In the genomic region with DNA sequence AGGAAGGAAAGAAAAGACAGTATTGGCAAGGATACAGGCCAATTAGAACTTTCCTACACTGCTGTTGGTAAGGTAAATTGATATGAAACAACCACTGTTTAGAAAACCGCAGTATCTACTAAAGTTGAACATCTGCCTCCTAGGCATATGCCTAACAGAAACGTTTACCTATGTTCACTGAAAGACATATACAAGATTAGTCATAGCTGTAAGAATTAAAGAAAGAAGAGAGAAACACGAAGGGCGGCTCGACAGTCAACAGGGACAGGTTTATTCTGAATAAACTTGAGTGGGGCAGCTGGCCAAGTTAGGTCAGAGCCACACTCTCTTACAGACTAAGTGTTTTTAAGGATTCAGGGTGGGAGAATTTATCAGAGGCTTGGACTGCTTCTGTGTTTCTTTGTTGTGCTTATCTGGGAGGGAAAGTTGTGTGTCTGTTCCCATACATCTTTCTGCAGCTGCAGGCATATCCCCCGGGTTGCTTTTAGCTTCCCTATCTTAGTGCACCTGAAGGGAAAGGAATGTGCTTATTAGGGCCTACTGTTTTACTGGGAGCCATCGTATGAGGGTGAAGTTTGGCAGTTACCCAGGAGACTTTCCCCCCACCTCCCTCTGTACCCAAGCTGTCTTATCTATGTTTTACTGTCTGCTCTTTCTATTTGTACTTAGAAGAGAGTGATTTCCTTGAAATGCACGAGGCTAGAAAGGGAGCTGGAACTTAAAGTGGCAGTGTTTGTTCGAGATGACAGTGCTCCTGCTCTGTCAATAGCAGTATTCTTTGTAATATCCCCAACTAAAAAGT, we compare ENCODE assay signal across 22 cellular contexts. TPM values are rescaled to one million over a fixed set of nuclear protein-coding genes. Genes with fewer than 3 reads are reported as not detected.
DNase-seq lines count a peak whose midpoint lies in the region; ATAC-seq and TF ChIP-seq lines count a peak whose summit lies in the region.
"Had no signal": no experiment of that assay in that cellular context is flagged by ENCODE, and none has a peak within 500 bp of the region (broad histone marks: within the 10 kb centered on the region; RNA-seq: fewer than 3 reads in every experiment).

No MANE protein-coding gene starts in this region.

- no TSS peak for BruUV-seq in Caco-2 (replicated peaks; lab: Mats Ljungman, UMichigan)

- no peak overlapping the region for H3K4me3 Mint-ChIP-seq in Caco-2 (ENCODE audit: unreplicated experiment)
- H3K4me3 Mint-ChIP-seq: activated CD8-positive, alpha-beta T cell treated with anti-CD3 and anti-CD28 coated beads for 36 hours; activated naive CD4-positive, alpha-beta T cell treated with anti-CD3 and anti-CD28 coated beads for 36 hours; activated T-cell treated with anti-CD3 and anti-CD28 coated beads, Interleukin-2, amount 50 U/mL, for 24 hours; CD4-positive, alpha-beta memory T cell; stimulated activated naive CD8-positive, alpha-beta T cell treated with anti-CD3 and anti-CD28 coated beads, Interleukin-15, amount 100 ng/mL, for 72 hours had no signal

- DNase-seq in Caco-2 (peak; percentile 48 to 59), HT-29 (ENCODE audit: low spot score) (peak; percentile 48), amniotic epithelial cell (ENCODE audit: low read depth) (peak; percentile 25), left lung (no peak), NCI-H1417 treated with DMSO at 0.1 percent for 48 hours (lab: John Stamatoyannopoulos, UW) (no peak), epidermal melanocyte (ENCODE audit: insufficient read length, low spot score) (no peak)
- DNase-seq: activated CD8-positive, alpha-beta T cell treated with anti-CD3 and anti-CD28 coated beads for 36 hours; activated naive CD4-positive, alpha-beta T cell treated with anti-CD3 and anti-CD28 coated beads for 36 hours; activated T-cell treated with anti-CD3 and anti-CD28 coated beads, Interleukin-2, amount 50 U/mL, for 24 hours; aorta; CD4-positive, alpha-beta memory T cell; foreskin melanocyte; HCEC 1CT; NCI-H446 treated with DMSO at 0.1 percent for 48 hours; occipital lobe; SHP77; stimulated activated CD4-positive, alpha-beta T cell treated with anti-CD3 and anti-CD28 coated beads, Interleukin-2, amount 100 ng/mL, for 24 hours; stimulated activated naive CD8-positive, alpha-beta T cell treated with anti-CD3 and anti-CD28 coated beads, Interleukin-15, amount 100 ng/mL, for 72 hours; T-helper 1 cell had no signal

- intact Hi-C loops in Caco-2 (cut with micrococcal nuclease; ENCODE audit: unreplicated experiment) (no loop called here), left lung (cut with DNase I) (no loop called here)

- CTCF ChIA-PET in Caco-2 (lab: Charles Lee), result interaction anchor here (0.6 to 4.5 kb wide), 5 partner anchors 16 to 132 kb away, joined by 3 to 37 read pairs (median 4); partner anchors contain the start of gene EDEM2

- H3K27ac ChIP-seq in left lung, result no peak overlapping the region
- H3K27ac ChIP-seq: vagina had no signal

- peaks cover 55% of the 10 kb centered on the region for H3K4me1 ChIP-seq in Caco-2
- no peaks in the 10 kb centered on the region for H3K4me1 ChIP-seq in left lung
- H3K4me1 ChIP-seq: vagina had no signal

- H3K27me3 Mint-ChIP-seq in Caco-2 (ENCODE audit: insufficient read depth, unreplicated experiment), result no peaks in the 10 kb centered on the region
- H3K27me3 Mint-ChIP-seq: activated CD8-positive, alpha-beta T cell treated with anti-CD3 and anti-CD28 coated beads for 36 hours; activated T-cell treated with anti-CD3 and anti-CD28 coated beads, Interleukin-2, amount 50 U/mL, for 24 hours; stimulated activated naive CD8-positive, alpha-beta T cell treated with anti-CD3 and anti-CD28 coated beads, Interleukin-15, amount 100 ng/mL, for 72 hours had no signal

- TF ChIP-seq CTCF in Caco-2 (IDR thresholded peaks at IDR 0.05; ENCODE audit: insufficient read depth in 1 of 2, low read depth in 1 of 2, low read length in 1 of 2, severe bottlenecking in 1 of 2, unreplicated experiment in 1 of 2), result no peak
- no peak for TF ChIP-seq CTCF in left lung (IDR thresholded peaks at IDR 0.05)

- POLR2A ChIA-PET in Caco-2 (lab: Charles Lee), result interaction anchor here (0.6 to 1.2 kb wide), 4 partner anchors 31 to 1702 kb away, joined by 3 to 4 read pairs (median 3); no protein-coding TSS in a partner anchor

- H3K4me3 ChIP-seq in Caco-2 (ENCODE audit: low read depth, low read length), result no peak overlapping the region
- H3K4me3 ChIP-seq in left lung, result no peak overlapping the region
- H3K4me3 ChIP-seq: vagina had no signal

- no peaks in the 10 kb centered on the region for H3K27me3 ChIP-seq in Caco-2 (replicated peaks; ENCODE audit: control insufficient read depth, insufficient read depth, low read length)
- no peaks in the 10 kb centered on the region for H3K27me3 ChIP-seq in left lung
- H3K27me3 ChIP-seq: vagina had no signal

- ATAC-seq in left lung, result peak; percentile 41
- ATAC-seq in HG03354 (IDR thresholded peaks at IDR 0.05; ENCODE audit: poor library complexity, severe bottlenecking, unreplicated experiment), result no peak
- ATAC-seq in HG03196 (IDR thresholded peaks at IDR 0.05; ENCODE audit: unreplicated experiment), result no peak
- ATAC-seq: activated CD8-positive, alpha-beta T cell treated with anti-CD3 and anti-CD28 coated beads for 36 hours; stimulated activated naive CD8-positive, alpha-beta T cell treated with anti-CD3 and anti-CD28 coated beads, Interleukin-15, amount 100 ng/mL, for 72 hours had no signal

- peak overlapping the region; percentile 29 for H3K27ac Mint-ChIP-seq in Caco-2 (ENCODE audit: unreplicated experiment)
- H3K27ac Mint-ChIP-seq: activated CD8-positive, alpha-beta T cell treated with anti-CD3 and anti-CD28 coated beads for 36 hours; activated naive CD4-positive, alpha-beta T cell treated with anti-CD3 and anti-CD28 coated beads for 36 hours; activated T-cell treated with anti-CD3 and anti-CD28 coated beads, Interleukin-2, amount 50 U/mL, for 24 hours; stimulated activated naive CD8-positive, alpha-beta T cell treated with anti-CD3 and anti-CD28 coated beads, Interleukin-15, amount 100 ng/mL, for 72 hours had no signal

- peaks cover 46% of the 10 kb centered on the region for H3K4me1 Mint-ChIP-seq in Caco-2 (ENCODE audit: low read depth, unreplicated experiment)
- H3K4me1 Mint-ChIP-seq: CD4-positive, alpha-beta memory T cell; stimulated activated naive CD8-positive, alpha-beta T cell treated with anti-CD3 and anti-CD28 coated beads, Interleukin-15, amount 100 ng/mL, for 72 hours had no signal

- H3K36me3 Mint-ChIP-seq in Caco-2 (ENCODE audit: insufficient read depth, unreplicated experiment), result peaks cover 5% of the 10 kb centered on the region

- H3K9me3 ChIP-seq in Caco-2, result peaks cover 28% of the 10 kb centered on the region
- peaks cover 0 to 18% of the 10 kb centered on the region in 2 donors for H3K9me3 ChIP-seq in left lung

- H3K36me3 ChIP-seq in Caco-2 (ENCODE audit: control insufficient read depth, insufficient read depth, low read length) (no peaks in the 10 kb centered on the region), left lung (no peaks in the 10 kb centered on the region)

- peaks cover 48% of the 10 kb centered on the region for H3K9me3 Mint-ChIP-seq in Caco-2 (ENCODE audit: unreplicated experiment)

RNA-seq across cellular contexts. Expression of gene PROCR, which starts 20.4 kb away (rescaled TPM):
- total RNA-seq in Caco-2 (2022) (4.0 and 4.7 TPM in 2 replicates), left lung (10 to 100 TPM; 21.7 to 25.6 TPM)
- total RNA-seq in HT-29 (2014; rRNA removed; shearing (Covaris generic)), result 117 and 130 TPM in 2 replicates

RNA-seq across cellular contexts. Expression of gene MMP24, which starts 34.2 kb away (rescaled TPM):
- total RNA-seq in Caco-2 (2022) (13.0 and 15.6 TPM in 2 replicates), left lung (10 to 100 TPM in 1 of 2 donors, 1 to 10 TPM in 1; 7.3 to 24.9 TPM)
- total RNA-seq in HT-29 (2014; rRNA removed; shearing (Covaris generic)), result 5.7 and 6.3 TPM in 2 replicates
- total RNA-seq: activated CD8-positive, alpha-beta T cell treated with anti-CD3 and anti-CD28 coated beads for 36 hours; activated naive CD4-positive, alpha-beta T cell treated with anti-CD3 and anti-CD28 coated beads for 36 hours had no signal

RNA-seq across cellular contexts. Expression of gene EDEM2, which starts 45.1 kb away (rescaled TPM):
- 41.2 and 42.4 TPM in 2 replicates for total RNA-seq in Caco-2 (2022)
- 32.0 and 38.0 TPM in 2 replicates for total RNA-seq in HT-29 (2014; rRNA removed; shearing (Covaris generic))
- 10 to 100 TPM; 46.8 to 48.7 TPM for total RNA-seq in left lung

Comparison
In these comparisons a context has a peak if more than half of its experiments do, and no peak if none do; other contexts are left out.
1. DNase-seq: peak in Caco-2 (2 of 2), HT-29 (single experiment) and amniotic epithelial cell (single experiment); none in left lung (0 of 2), NCI-H1417 treated with DMSO at 0.1 percent for 48 hours (single experiment) and epidermal melanocyte (single experiment).